22 cellular contexts compared by ENCODE assay signal in the genomic region with DNA sequence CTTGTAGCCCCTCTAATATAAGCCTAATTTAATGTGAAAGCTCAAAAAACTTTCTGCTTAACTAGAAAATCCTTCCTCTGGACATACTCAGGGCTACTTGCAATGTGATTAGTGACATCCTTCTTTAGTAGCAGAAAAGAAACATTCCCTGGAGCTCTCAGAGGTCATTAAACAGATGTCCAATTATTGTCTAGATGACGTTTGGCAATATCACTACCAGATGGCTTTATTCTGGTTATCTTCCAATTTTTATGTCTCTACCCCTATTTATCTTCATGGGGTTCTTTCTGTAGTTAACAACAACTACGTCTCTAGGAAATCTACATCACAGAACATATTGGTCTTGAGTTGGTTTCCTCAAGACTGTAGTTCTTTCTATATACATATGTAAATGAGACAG.
"Had no signal": no experiment of that assay in that cellular context is flagged by ENCODE, and none has a peak within 500 bp of the region (broad histone marks: within the 10 kb centered on the region; RNA-seq: fewer than 3 reads in every experiment).

No MANE protein-coding gene starts in this region.

- DNase-seq: effector memory CD8-positive, alpha-beta T cell; foreskin melanocyte; head of caudate nucleus; mesendoderm; naive B cell; occipital lobe; psoas muscle; retina; right lobe of liver; spleen; stimulated activated CD4-positive, alpha-beta T cell treated with anti-CD3 and anti-CD28 coated beads, Interleukin-15, amount 100 ng/mL, for 24 hours; stimulated activated CD4-positive, alpha-beta T cell treated with anti-CD3 and anti-CD28 coated beads, Interleukin-1b, Interleukin-23, amount 100 ng/mL, for 48 hours; stimulated activated CD4-positive, alpha-beta T cell treated with anti-CD3 and anti-CD28 coated beads, Interleukin-4, amount 100 ng/mL, for 24 hours; tibial artery; upper lobe of right lung had no signal

- ATAC-seq: effector memory CD8-positive, alpha-beta T cell; psoas muscle; right lobe of liver; stimulated activated memory B cell treated with anti-CD40 and anti-IgM and Interleukin-4, amounts not matched to agents 10 μg/mL and 1 μg/mL and 100 μg/mL, for 72 hours; upper lobe of right lung had no signal

- H3K4me1 Mint-ChIP-seq: naive B cell, nephron had no signal

- H3K27me3 Mint-ChIP-seq: dendritic cell treated with granulocyte-macrophage colony-stimulating factor and Interleukin-4, amounts not matched to agents 40 ng/mL and 50 ng/mL, for 4 days had no signal

- H3K4me3 ChIP-seq: esophagus muscularis mucosa, hepatocyte, psoas muscle, right lobe of liver, spleen, tibial artery, upper lobe of right lung, vagina had no signal

- H3K27ac Mint-ChIP-seq: dendritic cell treated with granulocyte-macrophage colony-stimulating factor and Interleukin-4, amounts not matched to agents 40 ng/mL and 50 ng/mL, for 4 days; effector memory CD8-positive, alpha-beta T cell; naive B cell; nephron; stimulated activated memory B cell treated with anti-CD40 and anti-IgM and Interleukin-4, amounts not matched to agents 10 μg/mL and 1 μg/mL and 100 μg/mL, for 72 hours; stimulated activated naive CD8-positive, alpha-beta T cell treated with anti-CD3 and anti-CD28 coated beads, Interleukin-15, Interleukin-2, amounts not matched to agents 100 ng/mL and 50 ng/mL, for 24 hours had no signal

- H3K36me3 Mint-ChIP-seq: naive B cell; stimulated activated memory B cell treated with anti-CD40 and anti-IgM and Interleukin-4, amounts not matched to agents 10 μg/mL and 1 μg/mL and 100 μg/mL, for 72 hours had no signal

- H3K4me3 Mint-ChIP-seq: dendritic cell treated with granulocyte-macrophage colony-stimulating factor and Interleukin-4, amounts not matched to agents 40 ng/mL and 50 ng/mL, for 4 days; effector memory CD8-positive, alpha-beta T cell; naive B cell; nephron; stimulated activated memory B cell treated with anti-CD40 and anti-IgM and Interleukin-4, amounts not matched to agents 10 μg/mL and 1 μg/mL and 100 μg/mL, for 72 hours; stimulated activated naive CD8-positive, alpha-beta T cell treated with anti-CD3 and anti-CD28 coated beads, Interleukin-15, Interleukin-2, amounts not matched to agents 100 ng/mL and 50 ng/mL, for 24 hours had no signal

- H3K9me3 Mint-ChIP-seq: dendritic cell treated with granulocyte-macrophage colony-stimulating factor and Interleukin-4, amounts not matched to agents 40 ng/mL and 50 ng/mL, for 4 days; effector memory CD8-positive, alpha-beta T cell; nephron; stimulated activated naive CD8-positive, alpha-beta T cell treated with anti-CD3 and anti-CD28 coated beads, Interleukin-15, Interleukin-2, amounts not matched to agents 100 ng/mL and 50 ng/mL, for 24 hours had no signal
